19 cellular contexts compared by ENCODE assay signal in genomic region chr2:105896765-105897163, GRCh38.
DNase-seq lines count a peak whose midpoint lies in the region; ATAC-seq and TF ChIP-seq lines count a peak whose summit lies in the region.
"Had no signal": no experiment of that assay in that cellular context is flagged by ENCODE, and none has a peak within 500 bp of the region (broad histone marks: within the 10 kb centered on the region; RNA-seq: fewer than 3 reads in every experiment).

No MANE protein-coding gene starts in this region.

- POLR2A ChIA-PET in Panc1 (lab: Charles Lee): no interaction called here

- peaks cover 28 to 68% (median 41%) of the 10 kb centered on the region in 4 donors for H3K4me1 Mint-ChIP-seq in CD4-positive, CD25-positive, alpha-beta regulatory T cell
- no peaks in the 10 kb centered on the region for H3K4me1 Mint-ChIP-seq in endodermal cell
- H3K4me1 Mint-ChIP-seq in natural killer cell: no peaks in the 10 kb centered on the region

- H3K27ac ChIP-seq in CD4-positive, CD25-positive, alpha-beta regulatory T cell (ENCODE audit: insufficient read depth, low read length, poor library complexity, severe bottlenecking): no peak overlapping the region
- peak overlapping the region; percentile 85 for H3K27ac ChIP-seq in DND-41 (ENCODE audit: low read length)
- no peak overlapping the region for H3K27ac ChIP-seq in Panc1 (ENCODE audit: low read length)
- H3K27ac ChIP-seq in endodermal cell (ENCODE audit: low read depth, low read length): no peak overlapping the region
- H3K27ac ChIP-seq: hepatocyte, lower lobe of right lung, thoracic aorta had no signal

- peak overlapping the region in 2 of 3 donors; percentile 39 to 85 for H3K27ac Mint-ChIP-seq in CD4-positive, CD25-positive, alpha-beta regulatory T cell
- no peak overlapping the region for H3K27ac Mint-ChIP-seq in endodermal cell
- H3K27ac Mint-ChIP-seq in natural killer cell: peak overlapping the region in 1 of 2 donors; percentile 13

- peaks cover 31% of the 10 kb centered on the region for H3K36me3 ChIP-seq in CD4-positive, CD25-positive, alpha-beta regulatory T cell (ENCODE audit: control insufficient read depth, insufficient read depth, low read length)
- H3K36me3 ChIP-seq in DND-41 (ENCODE audit: insufficient read depth, low read length) (peaks cover 31% of the 10 kb centered on the region), Panc1 (ENCODE audit: control insufficient read depth, insufficient read depth, low read length) (no peaks in the 10 kb centered on the region), endodermal cell (ENCODE audit: control insufficient read depth, insufficient read depth, low read length) (peaks cover 27% of the 10 kb centered on the region)
- H3K36me3 ChIP-seq: MG63 had no signal

- H3K79me2 ChIP-seq in DND-41 (ENCODE audit: insufficient read depth, low read length): peaks cover 3% of the 10 kb centered on the region; the same call in 1 of the 2 replicates

- no TSS peak for BruUV-seq in Panc1 (replicated peaks; lab: Mats Ljungman, UMichigan)

- no peaks in the 10 kb centered on the region for H4K20me1 ChIP-seq in DND-41 (ENCODE audit: insufficient read depth, low read length)

- no peaks in the 10 kb centered on the region for H3K27me3 Mint-ChIP-seq in CD4-positive, CD25-positive, alpha-beta regulatory T cell
- H3K27me3 Mint-ChIP-seq in endodermal cell (ENCODE audit: insufficient read depth): no peaks in the 10 kb centered on the region
- H3K27me3 Mint-ChIP-seq in natural killer cell (ENCODE audit: low read depth in 2 of 2): no peaks in the 10 kb centered on the region
- H3K27me3 Mint-ChIP-seq: activated CD4-positive, alpha-beta T cell treated with anti-CD3 and anti-CD28 coated beads, Interleukin-2, amount 10 ng/mL, durations not matched to agents 24 days and 14 days had no signal

- no peak overlapping the region for H3K4me3 Mint-ChIP-seq in CD4-positive, CD25-positive, alpha-beta regulatory T cell
- H3K4me3 Mint-ChIP-seq in endodermal cell (no peak overlapping the region), natural killer cell (no peak overlapping the region)
- H3K4me3 Mint-ChIP-seq: activated CD4-positive, alpha-beta T cell treated with anti-CD3 and anti-CD28 coated beads, Interleukin-2, amount 10 ng/mL, durations not matched to agents 24 days and 14 days had no signal

- H3K9ac ChIP-seq in DND-41 (ENCODE audit: low read depth, low read length): peak overlapping the region; percentile 36; the same call in 1 of the 2 replicates
- H3K9ac ChIP-seq in endodermal cell (ENCODE audit: extremely low read depth, low read length, poor library complexity, severe bottlenecking): no peak overlapping the region

- H3K4me3 ChIP-seq in CD4-positive, CD25-positive, alpha-beta regulatory T cell (ENCODE audit: low read depth, low read length): no peak overlapping the region
- H3K4me3 ChIP-seq in DND-41 (ENCODE audit: low read depth in 1 of 2, low read length in 2 of 2): no peak overlapping the region
- H3K4me3 ChIP-seq in Panc1 (ENCODE audit: low read depth in 2 of 2, low read length in 2 of 2): no peak overlapping the region
- H3K4me3 ChIP-seq in endodermal cell (ENCODE audit: low read length): no peak overlapping the region
- H3K4me3 ChIP-seq: hepatocyte, lower lobe of right lung, MG63, thoracic aorta had no signal

- ATAC-seq in CD4-positive, CD25-positive, alpha-beta regulatory T cell (ENCODE audit: low read depth in 2 of 2): no peak
- ATAC-seq in DND-41 (ENCODE audit: insufficient read depth, low read depth) (no peak), Panc1 (no peak), GM21786 (IDR thresholded peaks at IDR 0.05; ENCODE audit: unreplicated experiment) (no peak), natural killer cell (no peak)
- ATAC-seq: lower lobe of right lung, sciatic nerve had no signal

- WGBS in endodermal cell (ENCODE audit: insufficient coverage in 1 of 2, insufficient read length in 1 of 2), 2 experiments: 93 to 100% methylated on average over 1 to 4 of the region's 4 CpGs

- peak overlapping the region; percentile 19; the same call in 1 of the 2 replicates for H3K4me2 ChIP-seq in DND-41 (ENCODE audit: insufficient read depth, low read length)
- H3K4me2 ChIP-seq: hepatocyte had no signal

- CTCF ChIA-PET in Panc1 (lab: Charles Lee): no interaction called here

- no peaks in the 10 kb centered on the region for H3K27me3 ChIP-seq in CD4-positive, CD25-positive, alpha-beta regulatory T cell (ENCODE audit: control insufficient read depth, insufficient read depth, low read length)
- no peaks in the 10 kb centered on the region for H3K27me3 ChIP-seq in DND-41 (ENCODE audit: insufficient read depth, low read length, poor library complexity)
- no peaks in the 10 kb centered on the region for H3K27me3 ChIP-seq in Panc1 (ENCODE audit: control insufficient read depth, insufficient read depth, low read length)
- H3K27me3 ChIP-seq in endodermal cell (ENCODE audit: control insufficient read depth, insufficient read depth, low read length, poor library complexity, severe bottlenecking): no peaks in the 10 kb centered on the region
- H3K27me3 ChIP-seq: hepatocyte, MG63 had no signal

- in situ Hi-C loops in Panc1 (cut with HindIII; ENCODE audit: low pct_unique_long_range_greater_than_20kb, low sequenced_read_pairs): no loop called here

- H3K9me3 Mint-ChIP-seq in CD4-positive, CD25-positive, alpha-beta regulatory T cell: peaks cover 0 to 37% (median 13%) of the 10 kb centered on the region in 7 donors
- H3K9me3 Mint-ChIP-seq in endodermal cell: peaks cover 27% of the 10 kb centered on the region
- H3K9me3 Mint-ChIP-seq in natural killer cell: peaks cover 0 to 3% of the 10 kb centered on the region in 2 donors

- intact Hi-C loops in Panc1 (cut with micrococcal nuclease; ENCODE audit: unreplicated experiment): no loop called here
- intact Hi-C loops in posterior cingulate gyrus (cut with DNase I): no loop called here
- intact Hi-C loops in natural killer cell (cut with micrococcal nuclease): no loop called here

- DNase-seq in CD4-positive, CD25-positive, alpha-beta regulatory T cell: no peak
- no peak for DNase-seq in DND-41
- DNase-seq in Panc1 (ENCODE audit: low read depth, low spot score): no peak
- DNase-seq in endodermal cell: no peak
- DNase-seq in posterior cingulate gyrus: no peak
- DNase-seq in natural killer cell: no peak
- DNase-seq: activated CD4-positive, alpha-beta T cell treated with anti-CD3 and anti-CD28 coated beads, Interleukin-2, amount 10 ng/mL, durations not matched to agents 24 days and 14 days; activated gamma-delta T cell; anterior cingulate cortex; central memory CD4-positive, alpha-beta T cell; H7; lower lobe of right lung; MG63; NCI-H146; NCI-H345 had no signal

- H2AFZ ChIP-seq in DND-41 (ENCODE audit: low read depth, low read length): no peak overlapping the region
- H2AFZ ChIP-seq: hepatocyte had no signal

- peaks cover 0 to 6% of the 10 kb centered on the region in 2 experiments for H3K9me3 ChIP-seq in CD4-positive, CD25-positive, alpha-beta regulatory T cell (ENCODE audit: control insufficient read depth in 2 of 2, low read length in 2 of 2)
- H3K9me3 ChIP-seq in DND-41 (ENCODE audit: insufficient read depth, low read length, severe bottlenecking) (peaks cover 8% of the 10 kb centered on the region), Panc1 (ENCODE audit: control insufficient read depth, insufficient read depth, low read depth, low read length) (no peaks in the 10 kb centered on the region), endodermal cell (ENCODE audit: control insufficient read depth, low read length) (peaks cover 11% of the 10 kb centered on the region)
- H3K9me3 ChIP-seq: lower lobe of right lung, MG63, thoracic aorta had no signal

- peaks cover 60% of the 10 kb centered on the region for H3K36me3 Mint-ChIP-seq in CD4-positive, CD25-positive, alpha-beta regulatory T cell
- peaks cover 31% of the 10 kb centered on the region for H3K36me3 Mint-ChIP-seq in endodermal cell (ENCODE audit: low read depth)
- peaks cover 23% of the 10 kb centered on the region for H3K36me3 Mint-ChIP-seq in natural killer cell

- H3K4me1 ChIP-seq in CD4-positive, CD25-positive, alpha-beta regulatory T cell (ENCODE audit: control insufficient read depth, insufficient read depth, low read length, poor library complexity, severe bottlenecking): peaks cover 10% of the 10 kb centered on the region
- H3K4me1 ChIP-seq in DND-41 (ENCODE audit: insufficient read depth, low read length) (peaks cover 34% of the 10 kb centered on the region), Panc1 (ENCODE audit: control insufficient read depth, insufficient read depth, low read length) (no peaks in the 10 kb centered on the region), endodermal cell (ENCODE audit: control insufficient read depth, insufficient read depth, low read length) (no peaks in the 10 kb centered on the region)
- H3K4me1 ChIP-seq: lower lobe of right lung had no signal

- TF ChIP-seq CTCF in DND-41 (IDR thresholded peaks at IDR 0.05; ENCODE audit: borderline replicate concordance, extremely low read depth, low read length, poor library complexity, severe bottlenecking) (no peak), Panc1 (IDR thresholded peaks at IDR 0.05) (0 out of 2 replicates have a peak, but pooled peaks have one; percentile 17), endodermal cell (conservative IDR thresholded peaks at IDR 0.05) (peak; percentile 65), natural killer cell (IDR thresholded peaks at IDR 0.05) (no peak)

Comparison
In these comparisons a context has a peak if more than half of its experiments do, and no peak if none do; other contexts are left out.
1. CTCF ChIP-seq: peak in Panc1 (single experiment) and endodermal cell (single experiment); none in DND-41 (single experiment) and natural killer cell (single experiment).